Comparison of ENCODE assay signal across 28 cellular contexts in genomic region chr10:129770286-129770685, GRCh38.
DNase-seq lines count a peak whose midpoint lies in the region; ATAC-seq and TF ChIP-seq lines count a peak whose summit lies in the region.
"Had no signal": no experiment of that assay in that cellular context is flagged by ENCODE, and none has a peak within 500 bp of the region (broad histone marks: within the 10 kb centered on the region; RNA-seq: fewer than 3 reads in every experiment).

No MANE protein-coding gene starts in this region.

- H3K27ac Mint-ChIP-seq in endodermal cell, result no peak overlapping the region
- H3K27ac Mint-ChIP-seq: activated CD4-positive, alpha-beta memory T cell treated with anti-CD3 and anti-CD28 coated beads for 36 hours; activated naive CD8-positive, alpha-beta T cell; naive thymus-derived CD4-positive, alpha-beta T cell; T-helper 17 cell had no signal

- H3K4me1 ChIP-seq in endodermal cell (ENCODE audit: control insufficient read depth, insufficient read depth, low read length) (no peaks in the 10 kb centered on the region), upper lobe of left lung (no peaks in the 10 kb centered on the region)
- H3K4me1 ChIP-seq: Caco-2 had no signal

- DNase-seq in activated CD8-positive, alpha-beta memory T cell treated with anti-CD3 and anti-CD28 coated beads for 24 hours, result peak; percentile 44
- no peak for DNase-seq in activated CD8-positive, alpha-beta memory T cell treated with anti-CD3 and anti-CD28 coated beads, Interleukin-2, amount 50 U/mL, for 4 hours
- DNase-seq in endodermal cell, result peak; percentile 36
- DNase-seq in posterior vena cava (ENCODE audit: low spot score), result peak; percentile 55
- peak; percentile 14 to 54 for DNase-seq in upper lobe of left lung
- DNase-seq in NCI-H2107 (lab: John Stamatoyannopoulos, UW), result no peak
- DNase-seq in hepatic stellate cell (ENCODE audit: low spot score), result no peak
- DNase-seq in activated CD4-positive, alpha-beta T cell treated with anti-CD3 and anti-CD28 coated beads for 1 hour, result no peak
- DNase-seq: activated CD4-positive, alpha-beta memory T cell treated with anti-CD3 and anti-CD28 coated beads for 36 hours; activated T-cell treated with anti-CD3 and anti-CD28 coated beads for 4 hours; DMS53; effector memory CD4-positive, alpha-beta T cell; MV-4-11; naive thymus-derived CD4-positive, alpha-beta T cell; NCI-H1436 treated with DMSO at 0.1 percent for 48 hours; NCI-H446; NCI-H748 treated with DMSO at 0.1 percent for 48 hours; occipital lobe; SHP77; small intestine; stimulated activated naive CD4-positive, alpha-beta T cell treated with Interleukin-2 at 50 U/mL for 16 hours; T-helper 17 cell had no signal

- H3K4me3 ChIP-seq in endodermal cell (ENCODE audit: low read length), result no peak overlapping the region
- H3K4me3 ChIP-seq in upper lobe of left lung, result no peak overlapping the region
- H3K4me3 ChIP-seq: thoracic aorta had no signal

- H3K27me3 ChIP-seq in endodermal cell (ENCODE audit: control insufficient read depth, insufficient read depth, low read length, poor library complexity, severe bottlenecking) (no peaks in the 10 kb centered on the region), upper lobe of left lung (no peaks in the 10 kb centered on the region)

- H3K9me3 ChIP-seq in endodermal cell (ENCODE audit: control insufficient read depth, low read length), result no peaks in the 10 kb centered on the region
- H3K9me3 ChIP-seq in upper lobe of left lung, result no peaks in the 10 kb centered on the region
- H3K9me3 ChIP-seq: Caco-2, thoracic aorta had no signal

- no peak for TF ChIP-seq EP300 in upper lobe of left lung (IDR thresholded peaks at IDR 0.05)

- no peaks in the 10 kb centered on the region for H3K27me3 Mint-ChIP-seq in endodermal cell (ENCODE audit: insufficient read depth)
- H3K27me3 Mint-ChIP-seq: activated CD4-positive, alpha-beta memory T cell treated with anti-CD3 and anti-CD28 coated beads for 36 hours; activated naive CD8-positive, alpha-beta T cell; naive thymus-derived CD4-positive, alpha-beta T cell; T-helper 17 cell had no signal

- no peak overlapping the region for H3K4me3 Mint-ChIP-seq in endodermal cell
- H3K4me3 Mint-ChIP-seq: activated CD4-positive, alpha-beta memory T cell treated with anti-CD3 and anti-CD28 coated beads for 36 hours; activated naive CD8-positive, alpha-beta T cell; naive thymus-derived CD4-positive, alpha-beta T cell; T-helper 17 cell had no signal

- TF ChIP-seq POLR2A in upper lobe of left lung (IDR thresholded peaks at IDR 0.05), result no peak

- H3K27ac ChIP-seq in endodermal cell (ENCODE audit: low read depth, low read length) (no peak overlapping the region), upper lobe of left lung (no peak overlapping the region)
- H3K27ac ChIP-seq: 22Rv1, C4-2B, thoracic aorta had no signal

- intact Hi-C loops in posterior vena cava (cut with DNase I), result no loop called here

- TF ChIP-seq CTCF in endodermal cell (conservative IDR thresholded peaks at IDR 0.05) (no peak), upper lobe of left lung (IDR thresholded peaks at IDR 0.05) (no peak)

- H3K9me3 Mint-ChIP-seq in endodermal cell, result no peaks in the 10 kb centered on the region

- H3K36me3 ChIP-seq in endodermal cell (ENCODE audit: control insufficient read depth, insufficient read depth, low read length) (no peaks in the 10 kb centered on the region), upper lobe of left lung (peaks cover 0 to 9% (median 0%) of the 10 kb centered on the region in 4 donors)
- H3K36me3 ChIP-seq: thoracic aorta had no signal

- 94% methylated on average over 9 to 14 of the region's 14 CpGs for WGBS in endodermal cell (ENCODE audit: insufficient coverage in 1 of 2, insufficient read length in 1 of 2), 2 experiments
- 91 to 97% methylated on average over 10 to 14 of the region's 14 CpGs for WGBS in upper lobe of left lung, 2 donors

- H3K9ac ChIP-seq in endodermal cell (ENCODE audit: extremely low read depth, low read length, poor library complexity, severe bottlenecking), result no peak overlapping the region

- no peak for ATAC-seq in upper lobe of left lung (ENCODE audit: low FRiP score in 2 of 2)
- ATAC-seq: naive thymus-derived CD4-positive, alpha-beta T cell; Panc1; T-helper 17 cell had no signal

- H3K36me3 Mint-ChIP-seq in endodermal cell (ENCODE audit: low read depth), result peaks cover 8% of the 10 kb centered on the region

- H3K4me1 Mint-ChIP-seq in endodermal cell, result no peaks in the 10 kb centered on the region
- H3K4me1 Mint-ChIP-seq: T-helper 17 cell had no signal

Comparison
In these comparisons a context has a peak if more than half of its experiments do, and no peak if none do; other contexts are left out.
1. DNase-seq: peak in activated CD8-positive, alpha-beta memory T cell treated with anti-CD3 and anti-CD28 coated beads for 24 hours (single experiment), endodermal cell (single experiment), posterior vena cava (single experiment) and upper lobe of left lung (2 of 2); none in activated CD8-positive, alpha-beta memory T cell treated with anti-CD3 and anti-CD28 coated beads, Interleukin-2, amount 50 U/mL, for 4 hours (single experiment), NCI-H2107 (single experiment), hepatic stellate cell (single experiment) and activated CD4-positive, alpha-beta T cell treated with anti-CD3 and anti-CD28 coated beads for 1 hour (single experiment).